16 cellular contexts compared by ENCODE assay signal in genomic region chr21:22200378-22201092, GRCh38.
"Had no signal": no experiment of that assay in that cellular context is flagged by ENCODE, and none has a peak within 500 bp of the region (broad histone marks: within the 10 kb centered on the region; RNA-seq: fewer than 3 reads in every experiment).

No MANE protein-coding gene starts in this region.

- H3K27me3 Mint-ChIP-seq: activated naive CD8-positive, alpha-beta T cell treated with anti-CD3 and anti-CD28 coated beads, Interleukin-2, amount 10 ng/mL, durations not matched to agents 7 days and 5 days; effector memory CD8-positive, alpha-beta T cell had no signal

- H3K27ac Mint-ChIP-seq: activated naive CD8-positive, alpha-beta T cell treated with anti-CD3 and anti-CD28 coated beads, Interleukin-2, amount 10 ng/mL, durations not matched to agents 7 days and 5 days; activated T-helper 1 cell treated with anti-CD3 and anti-CD28 coated beads, Interleukin-12 subunit alpha, Interleukin-12 subunit beta, Interleukin-2, Interleukin-4 antibody, amounts not matched to agents 30 ng/mL and 10 ng/mL and 1 ng/mL, durations not matched to agents 14 hours and 24 hours and 36 hours; effector memory CD8-positive, alpha-beta T cell; nephron had no signal

- H3K27ac ChIP-seq: esophagus squamous epithelium, prostate gland, right atrium auricular region, thyroid gland had no signal

- H3K36me3 Mint-ChIP-seq: activated naive CD8-positive, alpha-beta T cell treated with anti-CD3 and anti-CD28 coated beads, Interleukin-2, amount 10 ng/mL, durations not matched to agents 7 days and 5 days had no signal

- H3K27me3 ChIP-seq: esophagus squamous epithelium, right atrium auricular region, thyroid gland had no signal

- H3K9me3 ChIP-seq: prostate gland, right atrium auricular region, thyroid gland had no signal

- H3K4me3 ChIP-seq: esophagus squamous epithelium, lung, prostate gland, right atrium auricular region, thyroid gland had no signal

- H3K36me3 ChIP-seq: esophagus squamous epithelium, prostate gland, right atrium auricular region, thyroid gland had no signal

- H3K4me1 ChIP-seq: esophagus squamous epithelium, prostate gland, right atrium auricular region, thyroid gland had no signal

- H3K4me1 Mint-ChIP-seq: activated naive CD8-positive, alpha-beta T cell treated with anti-CD3 and anti-CD28 coated beads, Interleukin-2, amount 10 ng/mL, durations not matched to agents 7 days and 5 days; nephron had no signal

- H3K4me3 Mint-ChIP-seq: activated naive CD8-positive, alpha-beta T cell treated with anti-CD3 and anti-CD28 coated beads, Interleukin-2, amount 10 ng/mL, durations not matched to agents 7 days and 5 days; activated T-helper 1 cell treated with anti-CD3 and anti-CD28 coated beads, Interleukin-12 subunit alpha, Interleukin-12 subunit beta, Interleukin-2, Interleukin-4 antibody, amounts not matched to agents 30 ng/mL and 10 ng/mL and 1 ng/mL, durations not matched to agents 14 hours and 24 hours and 36 hours; effector memory CD8-positive, alpha-beta T cell; nephron had no signal

- FAIRE-seq: islet of Langerhans had no signal

- H3K9me3 Mint-ChIP-seq: activated naive CD8-positive, alpha-beta T cell treated with anti-CD3 and anti-CD28 coated beads, Interleukin-2, amount 10 ng/mL, durations not matched to agents 7 days and 5 days; activated T-helper 1 cell treated with anti-CD3 and anti-CD28 coated beads, Interleukin-12 subunit alpha, Interleukin-12 subunit beta, Interleukin-2, Interleukin-4 antibody, amounts not matched to agents 30 ng/mL and 10 ng/mL and 1 ng/mL, durations not matched to agents 14 hours and 24 hours and 36 hours; nephron had no signal

- ATAC-seq: effector memory CD8-positive, alpha-beta T cell had no signal

- DNase-seq: activated CD4-positive, alpha-beta T cell treated with anti-CD3 and anti-CD28 coated beads, Interleukin-2, amount 50 U/mL, for 4 hours; activated naive CD8-positive, alpha-beta T cell treated with anti-CD3 and anti-CD28 coated beads, Interleukin-2, amount 10 ng/mL, durations not matched to agents 7 days and 5 days; amygdala; caudate nucleus; effector memory CD8-positive, alpha-beta T cell; esophagus squamous epithelium; hippocampal formation; stimulated activated CD4-positive, alpha-beta T cell treated with anti-CD3 and anti-CD28 coated beads, Interleukin-2, amount 100 ng/mL, for 24 hours; stimulated activated naive CD4-positive, alpha-beta T cell treated with Interleukin-2 at 50 U/mL for 16 hours; thyroid gland had no signal
